Comparison of ENCODE assay signal across 8 cellular contexts in genomic region chr15:50145451-50145872, GRCh38. TPM values are rescaled to one million over a fixed set of nuclear protein-coding genes. Genes with fewer than 3 reads are reported as not detected.
DNase-seq lines count a peak whose midpoint lies in the region; ATAC-seq, FAIRE-seq and TF ChIP-seq lines count a peak whose summit lies in the region.

No MANE protein-coding gene starts in this region.

- H4K20me1 ChIP-seq in PC-3 (ENCODE audit: low read length) (no peaks in the 10 kb centered on the region), H1 (replicated peaks in 1 of 2; ENCODE audit: control insufficient read depth in 1 of 2, insufficient read depth in 2 of 2, low read length in 2 of 2) (no peaks in the 10 kb centered on the region)

- no peaks in the 10 kb centered on the region for H3F3A ChIP-seq in PC-3 (ENCODE audit: low read length, unreplicated experiment)

- H3K18ac ChIP-seq in H1 (ENCODE audit: extremely low read depth, low read length), result no peak overlapping the region

- H3K4me1 ChIP-seq in PC-3 (ENCODE audit: insufficient read depth, low read length) (peaks cover 21% of the 10 kb centered on the region; the same call in 1 of the 2 replicates), H1 (replicated peaks in 1 of 4; ENCODE audit: control insufficient read depth in 3 of 4, insufficient read depth in 4 of 4, low read length in 3 of 4) (no peaks in the 10 kb centered on the region)

- H3K27ac ChIP-seq in PC-3 (ENCODE audit: low read length), result no peak overlapping the region
- H3K27ac ChIP-seq in H1 (ENCODE audit: low read depth, low read length), result no peak overlapping the region

- DNase-seq in SKM-1 treated with dmso at 0.1 percent for 144 hours (lab: John Stamatoyannopoulos, UW; ENCODE audit: unreplicated experiment) (peak; percentile 61), SKM-1 (lab: John Stamatoyannopoulos, UW; ENCODE audit: unreplicated experiment) (no peak), PC-3 (peak; percentile 90), H1 (ENCODE audit: low read depth in 1 of 2, low spot score in 2 of 2) (peak in 1 of 2 experiments; percentile 7), medulla oblongata (ENCODE audit: extremely low spot score) (peak; percentile 89), occipital lobe (lab: John Stamatoyannopoulos, UW) (no peak)
- peak; percentile 58 for DNase-seq in Jurkat, Clone E6-1 (ENCODE audit: low read depth, low spot score)

- H3K23me2 ChIP-seq in H1 (ENCODE audit: low read depth, low read length), result no peaks in the 10 kb centered on the region

- H2AFZ ChIP-seq in PC-3 (ENCODE audit: low read length) (0 out of 2 replicates have a peak overlapping the region, but pooled peaks have one; percentile 30), H1 (ENCODE audit: low read length) (0 out of 2 replicates have a peak overlapping the region, but pooled peaks have one; percentile 36)

- H3K79me1 ChIP-seq in H1 (ENCODE audit: low read depth, low read length), result no peaks in the 10 kb centered on the region

- BruUV-seq in PC-3 (replicated peaks; lab: Mats Ljungman, UMichigan), result no TSS peak

- no peak overlapping the region for H4K91ac ChIP-seq in H1 (replicated peaks; ENCODE audit: insufficient read length, low read length)

- peak; percentile 63 for FAIRE-seq in H1 (lab: Jason Lieb, UNC)

- H3K56ac ChIP-seq in H1 (replicated peaks; ENCODE audit: insufficient read length, low read depth, low read length), result no peak overlapping the region

- H2AK5ac ChIP-seq in H1 (ENCODE audit: low read depth, low read length), result no peak overlapping the region

- POLR2A ChIA-PET in PC-3 (lab: Charles Lee; ENCODE audit: unreplicated experiment), result no interaction called here
- POLR2A ChIA-PET in H1 (lab: Charles Lee; ENCODE audit: partially characterized antibody), result interaction anchor here (0.7 to 1.0 kb wide), 2 partner anchors 183 to 1267 kb away, joined by 3 read pairs; partner anchors contain the start of gene EID1

- H3K27me3 ChIP-seq in PC-3 (ENCODE audit: low read length) (no peaks in the 10 kb centered on the region), H1 (replicated peaks in 1 of 4; ENCODE audit: control insufficient read depth in 3 of 4, extremely low read depth in 1 of 4, insufficient read depth in 3 of 4, low read length in 3 of 4) (no peaks in the 10 kb centered on the region)

- no peaks in the 10 kb centered on the region for H3K9me2 ChIP-seq in PC-3 (replicated peaks; ENCODE audit: low read length)

- intact Hi-C loops in PC-3 (cut with micrococcal nuclease), result loop anchor here (2.0 to 10.0 kb wide), 4 partner anchors 775 to 1283 kb away; partner anchors contain the start of gene SHC4

- no peak overlapping the region for H2BK12ac ChIP-seq in H1 (ENCODE audit: low read depth, low read length)

- ATAC-seq in PC-3 (peak; percentile 89), HG02981 (IDR thresholded peaks at IDR 0.05; ENCODE audit: unreplicated experiment) (no peak)

- no peak overlapping the region for H2BK5ac ChIP-seq in H1 (ENCODE audit: low read depth, low read length)

- no peak overlapping the region for H2BK120ac ChIP-seq in H1 (replicated peaks; ENCODE audit: low read depth, low read length)

- H4K8ac ChIP-seq in H1 (ENCODE audit: extremely low read depth, insufficient read depth, low read length), result no peak overlapping the region

- WGBS in H1 (ENCODE audit: extremely low coverage in 1 of 2, insufficient coverage in 1 of 2, insufficient read length in 1 of 2, insufficient replicate concordance in 2 of 2, low coverage in 1 of 2, low lambda C conversion rate in 2 of 2, missing lambda C conversion rate in 1 of 2), 2 experiments, result 18% methylated on average over 2 of the region's 2 CpGs; no CpG with 5 or more reads in 1 of the 2 experiments

- peak; percentile 79 to 82 for TF ChIP-seq RAD21 in H1 (IDR thresholded peaks at IDR 0.05 in 1 of 2, conservative IDR thresholded peaks at IDR 0.05 in 1 of 2; ENCODE audit: low read depth in 2 of 2, low read length in 2 of 2)

- no peak overlapping the region for H4K5ac ChIP-seq in H1 (ENCODE audit: insufficient read length, low read depth, low read length)

- H3K9ac ChIP-seq in PC-3 (ENCODE audit: low read length) (no peak overlapping the region), H1 (replicated peaks in 1 of 4; ENCODE audit: extremely low read depth in 1 of 4, low read depth in 3 of 4, low read length in 3 of 4) (no peak overlapping the region)

- H2BK20ac ChIP-seq in H1 (ENCODE audit: low read length), result no peak overlapping the region

- no peak overlapping the region for H2BK15ac ChIP-seq in H1 (ENCODE audit: low read length)

- H3K14ac ChIP-seq in H1 (ENCODE audit: insufficient read length), result no peak overlapping the region

- CTCF ChIA-PET in PC-3 (lab: Charles Lee) (interaction anchor here (0.5 to 1.0 kb wide), 11 partner anchors 47 to 1793 kb away, joined by 3 to 9 read pairs (median 4); no protein-coding TSS in a partner anchor), H1 (lab: Charles Lee; ENCODE audit: partially characterized antibody) (interaction anchor here (0.6 to 2.2 kb wide), 28 partner anchors 9 to 961 kb away, joined by 3 to 12 read pairs (median 4); no protein-coding TSS in a partner anchor)

- TF ChIP-seq EP300 in H1 (IDR thresholded peaks at IDR 0.05; ENCODE audit: borderline replicate concordance in 1 of 2, low read depth in 2 of 2, low read length in 2 of 2), result no peak

- H3K9me3 ChIP-seq in PC-3 (ENCODE audit: low read length) (no peaks in the 10 kb centered on the region), H1 (ENCODE audit: insufficient read depth in 2 of 2, low read depth in 1 of 2, low read length in 1 of 2) (no peaks in the 10 kb centered on the region)

- H3K4me3 ChIP-seq in Jurkat, Clone E6-1 (ENCODE audit: low read length), result no peak overlapping the region
- H3K4me3 ChIP-seq in PC-3 (ENCODE audit: low read length) (no peak overlapping the region), H1 (ENCODE audit: extremely low read depth in 1 of 4, insufficient read depth in 2 of 4, low read depth in 3 of 4, low read length in 4 of 4) (no peak overlapping the region)

- TF ChIP-seq POLR2A in H1 (IDR thresholded peaks at IDR 0.05; ENCODE audit: control extremely low read depth in 1 of 2, low read depth in 2 of 2, low read length in 2 of 2), result no peak

- H3K36me3 ChIP-seq in PC-3 (ENCODE audit: low read depth, low read length), result no peaks in the 10 kb centered on the region
- no peaks in the 10 kb centered on the region for H3K36me3 ChIP-seq in H1 (ENCODE audit: control insufficient read depth in 2 of 4, insufficient read depth in 4 of 4, low read length in 3 of 4)

- TF ChIP-seq CTCF in PC-3 (conservative IDR thresholded peaks at IDR 0.05; ENCODE audit: low read depth, low read length) (peak; percentile 69), H1 (IDR thresholded peaks at IDR 0.05; ENCODE audit: control extremely low read depth in 1 of 3, insufficient read depth in 1 of 3, low read depth in 1 of 3, low read length in 3 of 3) (peak in 2 of 3 experiments; percentile 39 to 46; a peak in 3 of 4 replicates)

- H3K4ac ChIP-seq in H1 (replicated peaks; ENCODE audit: insufficient read length, low read depth, low read length), result no peak overlapping the region

- no peaks in the 10 kb centered on the region for H3K79me2 ChIP-seq in PC-3 (ENCODE audit: low read length)
- H3K79me2 ChIP-seq in H1 (ENCODE audit: control insufficient read depth in 1 of 2, insufficient read depth in 2 of 2, low read length in 2 of 2), result no peaks in the 10 kb centered on the region

- H3K23ac ChIP-seq in H1 (ENCODE audit: insufficient read length), result no peak overlapping the region

- H3K4me2 ChIP-seq in PC-3 (ENCODE audit: low read length) (no peak overlapping the region), H1 (ENCODE audit: insufficient read depth in 1 of 2, low read depth in 2 of 2, low read length in 2 of 2) (no peak overlapping the region)

TF ChIP-seq in H1, 55 proteins besides CTCF, POLR2A, EP300 and RAD21:
- 0 out of 2 replicates have a peak, but pooled peaks have one; percentile 22 for TF ChIP-seq TEAD4 (IDR thresholded peaks at IDR 0.05; ENCODE audit: low read depth, low read length)
- peak; percentile 96 for TF ChIP-seq JUND (IDR thresholded peaks at IDR 0.05; ENCODE audit: low read length)
- no peak for TF ChIP-seq E2F6 (IDR thresholded peaks at IDR 0.05)
- peak; percentile 71; the same call in 1 of the 2 replicates for TF ChIP-seq JUN (IDR thresholded peaks at IDR 0.05; ENCODE audit: low read depth, low read length)
- no peak for TF ChIP-seq RNF2 (IDR thresholded peaks at IDR 0.05; ENCODE audit: borderline replicate concordance, low read depth, low read length, missing control alignments, poor library complexity, severe bottlenecking)
- TF ChIP-seq KDM4A (IDR thresholded peaks at IDR 0.05; ENCODE audit: low read depth, low read length, severe bottlenecking), result no peak
TF ChIP-seq in H1: peak in this region for 3.

RNA-seq across cellular contexts. Expression of gene ATP8B4, which starts 26.4 kb away (rescaled TPM):
- polyA plus RNA-seq in Jurkat, Clone E6-1 (2012; ENCODE audit: insufficient read depth, insufficient read length), result 2.2 TPM
- total RNA-seq in PC-3 (2014; rRNA removed) (not detected in 2 replicates), occipital lobe (6.6 TPM)
- total RNA-seq in H1 (2021; fragmentation: NEBNext Ultra II Directional; extraction: Animal tissue kit (Norgen Biotek cat#: 25700)), result 0.24 and 0.57 TPM in 2 replicates
- 0.17 TPM in 2 replicates for polyA plus RNA-seq in H1 (2011; rRNA removed)
- polyA plus RNA-seq in H1 (2011; cell fraction: cytosol; rRNA removed), result 0.13 TPM
- polyA plus RNA-seq in H1 (2011; cell fraction: nucleus; rRNA removed), result 0.14 TPM
- 0.19 to 0.59 TPM (median 0.22 TPM) in 4 replicates for polyA plus RNA-seq in H1 (2012, experiment 1 of 2)
- not detected for polyA plus RNA-seq in H1 (2012, experiment 2 of 2)
- polyA plus RNA-seq in H1 (2013, experiment 1 of 2), result 0.12 TPM
- 0.20 TPM for polyA plus RNA-seq in H1 (2013, experiment 2 of 2)
- polyA minus RNA-seq in H1 (2011; rRNA and poly(A)+ RNA removed), result 0.98 and 1.0 TPM in 2 replicates
- polyA minus RNA-seq in H1 (2011; cell fraction: cytosol; rRNA and poly(A)+ RNA removed), result not detected
- 1.3 TPM for polyA minus RNA-seq in H1 (2011; cell fraction: nucleus; rRNA and poly(A)+ RNA removed)

RNA-seq across cellular contexts. Expression of gene SLC27A2, which starts 36.5 kb away (rescaled TPM):
- 29.5 TPM for polyA plus RNA-seq in Jurkat, Clone E6-1 (2012; ENCODE audit: insufficient read depth, insufficient read length)
- 5.8 and 8.1 TPM in 2 replicates for total RNA-seq in PC-3 (2014; rRNA removed)
- 5.8 TPM in 2 replicates for total RNA-seq in H1 (2021; fragmentation: NEBNext Ultra II Directional; extraction: Animal tissue kit (Norgen Biotek cat#: 25700))
- polyA plus RNA-seq in H1 (2011; rRNA removed), result 3.6 and 5.6 TPM in 2 replicates
- 5.5 TPM for polyA plus RNA-seq in H1 (2011; cell fraction: cytosol; rRNA removed)
- polyA plus RNA-seq in H1 (2011; cell fraction: nucleus; rRNA removed), result 5.2 TPM
- polyA plus RNA-seq in H1 (2012, experiment 1 of 2), result 5.4 to 8.2 TPM (median 6.8 TPM) in 4 replicates
- 1.2 TPM for polyA plus RNA-seq in H1 (2012, experiment 2 of 2)
- 10.4 TPM for polyA plus RNA-seq in H1 (2013, experiment 1 of 2)
- 11.2 TPM for polyA plus RNA-seq in H1 (2013, experiment 2 of 2)
- polyA minus RNA-seq in H1 (2011; rRNA and poly(A)+ RNA removed), result 7.2 and 12.0 TPM in 2 replicates
- polyA minus RNA-seq in H1 (2011; cell fraction: cytosol; rRNA and poly(A)+ RNA removed), result 7.1 TPM
- 12.7 TPM for polyA minus RNA-seq in H1 (2011; cell fraction: nucleus; rRNA and poly(A)+ RNA removed)
- 1.4 TPM for total RNA-seq in occipital lobe

Comparison
In these comparisons a context has a peak if more than half of its experiments do, and no peak if none do; other contexts are left out.
1. DNase-seq: peak in SKM-1 treated with dmso at 0.1 percent for 144 hours (single experiment), Jurkat, Clone E6-1 (single experiment), PC-3 (single experiment) and medulla oblongata (single experiment); none in SKM-1 (single experiment) and occipital lobe (single experiment).